ENCODE assay signal across 19 cellular contexts in the genomic region with DNA sequence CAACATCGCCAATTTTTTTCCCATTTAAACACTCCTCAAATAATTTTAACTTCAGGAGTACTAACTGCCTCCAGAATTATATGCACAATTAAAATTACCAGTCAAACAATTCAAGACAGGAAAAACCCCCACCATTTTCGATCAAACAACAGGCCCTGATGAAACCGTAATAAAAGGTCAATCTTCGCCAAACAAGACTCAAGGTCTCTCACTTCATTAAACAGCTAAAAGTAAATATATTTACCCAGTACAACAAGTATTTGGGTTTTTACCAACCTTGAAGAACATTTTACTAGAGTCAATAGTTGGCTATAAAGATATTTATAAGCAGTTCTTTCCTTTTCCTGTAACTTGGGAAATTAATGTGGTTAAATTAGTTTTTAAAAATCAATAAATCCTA.
"Had no signal": no experiment of that assay in that cellular context is flagged by ENCODE, and none has a peak within 500 bp of the region (broad histone marks: within the 10 kb centered on the region; RNA-seq: fewer than 3 reads in every experiment).

No MANE protein-coding gene starts in this region.

- H2AFZ ChIP-seq: hepatocyte had no signal

- H3K9me3 ChIP-seq: colonic mucosa, neutrophil, suprapubic skin, tibial artery, upper lobe of left lung, uterus had no signal

- H3K27me3 Mint-ChIP-seq: naive thymus-derived CD4-positive, alpha-beta T cell had no signal

- H3K9me3 Mint-ChIP-seq: naive thymus-derived CD4-positive, alpha-beta T cell had no signal

- H3K4me2 ChIP-seq: hepatocyte, smooth muscle cell had no signal

- H3K4me3 ChIP-seq: colonic mucosa, hepatocyte, smooth muscle cell, suprapubic skin, tibial artery, upper lobe of left lung, uterus had no signal

- H3K36me3 ChIP-seq: colonic mucosa, uterus had no signal

- H3K27ac ChIP-seq: colonic mucosa, foreskin keratinocyte, hepatocyte, neutrophil, suprapubic skin, tibial artery, upper lobe of left lung, uterus had no signal

- DNase-seq: colonic mucosa; dermis blood vessel endothelial cell; erythroblast; foreskin keratinocyte; head of caudate nucleus; kidney; left cardiac atrium; mammary epithelial cell; naive thymus-derived CD4-positive, alpha-beta T cell; right cardiac atrium; stimulated activated CD4-positive, alpha-beta T cell treated with anti-CD3 and anti-CD28 coated beads, Interleukin-2, amount 100 ng/mL, for 48 hours; stimulated activated naive CD4-positive, alpha-beta T cell treated with Interleukin-2 at 50 U/mL for 16 hours; tibial artery; upper lobe of left lung; uterus had no signal

- H3K4me3 Mint-ChIP-seq: naive thymus-derived CD4-positive, alpha-beta T cell had no signal

- ATAC-seq: foreskin keratinocyte; left cardiac atrium; naive thymus-derived CD4-positive, alpha-beta T cell; right cardiac atrium had no signal

- H3K27ac Mint-ChIP-seq: naive thymus-derived CD4-positive, alpha-beta T cell had no signal

- H3K4me1 ChIP-seq: colonic mucosa, foreskin keratinocyte, suprapubic skin, tibial artery, uterus had no signal

- H3K27me3 ChIP-seq: colonic mucosa, foreskin keratinocyte, hepatocyte, neutrophil, suprapubic skin, tibial artery, upper lobe of left lung, uterus had no signal
